ENCODE assay signal across 17 cellular contexts in genomic region chr3:123296836-123297626, GRCh38.
"Had no signal": no experiment of that assay in that cellular context is flagged by ENCODE, and none has a peak within 500 bp of the region (broad histone marks: within the 10 kb centered on the region; RNA-seq: fewer than 3 reads in every experiment).

No MANE protein-coding gene starts in this region.

- H3K9me3 Mint-ChIP-seq: naive B cell had no signal

- DNase-seq: effector memory CD4-positive, alpha-beta T cell; gastrocnemius medialis; heart right ventricle; hypothalamus; mesenchymal stem cell; naive B cell; small intestine; stimulated activated CD4-positive, alpha-beta T cell treated with anti-CD3 and anti-CD28 coated beads, Interleukin-12 subunit alpha, Interleukin-12 subunit beta, amount 100 ng/mL, for 4 hours; stimulated activated naive CD4-positive, alpha-beta T cell; stomach; substantia nigra; trophoblast cell had no signal

- H3K4me3 ChIP-seq: gastrocnemius medialis, heart right ventricle, left lung, lung, stomach, thoracic aorta had no signal

- H3K36me3 Mint-ChIP-seq: naive B cell had no signal

- ATAC-seq: esophagus mucosa, gastrocnemius medialis, heart right ventricle, left lung had no signal

- H3K36me3 ChIP-seq: gastrocnemius medialis, left lung had no signal

- H3K4me1 ChIP-seq: gastrocnemius medialis, left lung, stomach had no signal

- H3K27ac Mint-ChIP-seq: naive B cell, nephron had no signal

- H3K4me3 Mint-ChIP-seq: naive B cell, nephron had no signal

- H3K4me1 Mint-ChIP-seq: nephron had no signal

- H3K27ac ChIP-seq: gastrocnemius medialis, left lung, stomach, thoracic aorta had no signal

- H3K27me3 ChIP-seq: gastrocnemius medialis, heart right ventricle had no signal

- H3K9me3 ChIP-seq: gastrocnemius medialis, heart right ventricle, left lung, stomach, thoracic aorta had no signal
